ENCODE assay signal across 15 cellular contexts in genomic region chr16:85908889-85909584, GRCh38. TPM values are rescaled to one million over a fixed set of nuclear protein-coding genes. Genes with fewer than 3 reads are reported as not detected.
DNase-seq lines count a peak whose midpoint lies in the region; ATAC-seq, FAIRE-seq and TF ChIP-seq lines count a peak whose summit lies in the region.
"Had no signal": no experiment of that assay in that cellular context is flagged by ENCODE, and none has a peak within 500 bp of the region (broad histone marks: within the 10 kb centered on the region; RNA-seq: fewer than 3 reads in every experiment).

No MANE protein-coding gene starts in this region.

- ATAC-seq in T-cell (replicated peaks in 1 of 4): no peak

- H3K36me3 ChIP-seq in left ventricle myocardium inferior (no peaks in the 10 kb centered on the region), spleen (peaks cover 0 to 96% (median 54%) of the 10 kb centered on the region in 6 donors)
- H3K36me3 ChIP-seq: ascending aorta, SJSA1 had no signal

- H3K27me3 Mint-ChIP-seq in T-cell: no peaks in the 10 kb centered on the region

- H3K4me1 Mint-ChIP-seq in T-cell: peaks cover 11 to 29% (median 16%) of the 10 kb centered on the region in 3 donors

- intact Hi-C loops in left ventricle myocardium inferior (cut with micrococcal nuclease): no loop called here
- intact Hi-C loops in spleen (cut with DNase I; ENCODE audit: low total_unique reads): no loop called here

- H3K4me1 ChIP-seq in left ventricle myocardium inferior: peaks cover 4% of the 10 kb centered on the region
- peaks cover 59 to 100% (median 100%) of the 10 kb centered on the region in 6 donors for H3K4me1 ChIP-seq in spleen
- H3K4me1 ChIP-seq: ascending aorta had no signal

- POLR2A ChIA-PET in T-cell (lab: Charles Lee): no interaction called here

- CTCF ChIA-PET in T-cell (lab: Charles Lee): no interaction called here

- H3K4me3 Mint-ChIP-seq in T-cell: no peak overlapping the region
- H3K4me3 Mint-ChIP-seq: HFFc6 had no signal

- no peak for FAIRE-seq in GM12892 (lab: Jason Lieb, UNC)

- peaks cover 14% of the 10 kb centered on the region for H3K36me3 Mint-ChIP-seq in T-cell

- no peak for TF ChIP-seq CTCF in left ventricle myocardium inferior (IDR thresholded peaks at IDR 0.05; ENCODE audit: borderline replicate concordance)
- TF ChIP-seq CTCF in spleen (IDR thresholded peaks at IDR 0.05 in 8 of 11, conservative IDR thresholded peaks at IDR 0.05 in 3 of 11): no peak

- DNase-seq in GM12892 (ENCODE audit: insufficient read length) (no peak), T-cell (no peak), left ventricle myocardium inferior (no peak), spleen (peak; percentile 59), NCI-H69 (lab: John Stamatoyannopoulos, UW) (no peak), superior temporal gyrus (ENCODE audit: extremely low spot score) (no peak), DMS114 treated with DMSO at 0.1 percent for 48 hours (lab: John Stamatoyannopoulos, UW; ENCODE audit: unreplicated experiment) (no peak)
- DNase-seq: Calu3, HFFc6, NCI-H1436, NCI-H774 had no signal

- H3K4me3 ChIP-seq in left ventricle myocardium inferior (no peak overlapping the region), spleen (peak overlapping the region in 2 of 8 donors; percentile 5 to 95)
- H3K4me3 ChIP-seq: ascending aorta, dorsolateral prefrontal cortex, SJSA1 had no signal

- H3K27me3 ChIP-seq in left ventricle myocardium inferior (ENCODE audit: low read depth) (peaks cover 14% of the 10 kb centered on the region), spleen (replicated peaks in 1 of 7) (no peaks in the 10 kb centered on the region)
- H3K27me3 ChIP-seq: ascending aorta, SJSA1 had no signal

- 40 to 52% (median 42%) methylated on average over 10 of the region's 10 CpGs for WGBS in spleen, 5 donors

- H3K9me3 ChIP-seq in left ventricle myocardium inferior (replicated peaks) (no peaks in the 10 kb centered on the region), spleen (no peaks in the 10 kb centered on the region)
- H3K9me3 ChIP-seq: ascending aorta had no signal

- peak overlapping the region; percentile 35 to 47 for H3K27ac Mint-ChIP-seq in T-cell
- H3K27ac Mint-ChIP-seq: HFFc6 had no signal

- peak; percentile 12; the same call in 1 of the 2 replicates for TF ChIP-seq POLR2A in GM12892 (IDR thresholded peaks at IDR 0.05; ENCODE audit: low read depth, low read length)
- TF ChIP-seq POLR2A in spleen (IDR thresholded peaks at IDR 0.05): no peak

- H3K27ac ChIP-seq in left ventricle myocardium inferior (replicated peaks) (peak overlapping the region; percentile 59), spleen (peak overlapping the region; percentile 64 to 93 (median 84))
- H3K27ac ChIP-seq: SJSA1, VCaP had no signal

- no peaks in the 10 kb centered on the region for H3K9me3 Mint-ChIP-seq in T-cell

RNA-seq across cellular contexts. Expression of gene IRF8, which starts 10.1 kb away (rescaled TPM):
- 139 TPM for polyA plus RNA-seq in GM12892 (2012; ENCODE audit: missing spikeins)
- total RNA-seq in T-cell (10 to 100 TPM in 3 of 5 donors, 1 to 10 TPM in 2; 7.7 to 17.0 (median 10.3) TPM), left ventricle myocardium inferior (2.7 TPM), spleen (100 to 1,000 TPM; 228 to 329 (median 278) TPM)
- 100 to 1,000 TPM; 103 to 183 (median 115) TPM for polyA plus RNA-seq in spleen
- total RNA-seq: HFFc6 had no signal

Comparison
In these comparisons a context has a peak if more than half of its experiments do, and no peak if none do; other contexts are left out.
1. RNA of gene IRF8, which starts 10.1 kb away (total RNA-seq): 228 to 329 TPM in spleen; 7.7 to 17.0 TPM in T-cell and 2.7 TPM in left ventricle myocardium inferior (single experiment); every median in the first group is over 10 times any median in the second.